ENCODE assay signal across 8 cellular contexts in the genomic region with DNA sequence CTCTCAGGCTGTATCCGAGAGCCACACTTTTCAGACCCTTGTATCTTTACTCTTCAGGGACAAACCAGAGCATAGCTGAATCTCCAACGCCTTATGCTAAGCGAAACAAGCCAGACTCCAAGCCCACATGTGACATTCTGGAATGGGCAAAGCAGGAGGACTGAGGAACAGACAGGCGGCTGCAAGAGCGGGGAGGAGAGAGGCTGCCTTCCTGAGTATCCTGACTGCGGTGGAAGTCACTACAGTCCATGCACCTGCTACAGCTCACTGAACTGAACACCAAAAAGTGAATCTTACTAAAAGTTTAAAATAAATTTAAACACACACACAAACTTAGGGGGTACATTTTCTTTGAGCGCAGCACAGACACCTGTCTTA. TPM values are rescaled to one million over a fixed set of nuclear protein-coding genes. Genes with fewer than 3 reads are reported as not detected.
DNase-seq lines count a peak whose midpoint lies in the region; ATAC-seq and TF ChIP-seq lines count a peak whose summit lies in the region.

No MANE protein-coding gene starts in this region.

- no peak overlapping the region for H3K27ac Mint-ChIP-seq in CD8-positive, alpha-beta T cell

- no peak for ATAC-seq in CD8-positive, alpha-beta T cell
- ATAC-seq in HG02852 (IDR thresholded peaks at IDR 0.05; ENCODE audit: unreplicated experiment) (no peak), HG03095 (IDR thresholded peaks at IDR 0.05; ENCODE audit: unreplicated experiment) (no peak), HG03439 (IDR thresholded peaks at IDR 0.05; ENCODE audit: unreplicated experiment) (no peak)

- peaks cover 16% of the 10 kb centered on the region for H3K79me2 ChIP-seq in neural cell (replicated peaks; ENCODE audit: insufficient read depth, low read length)

- H3K27me3 Mint-ChIP-seq in CD8-positive, alpha-beta T cell (ENCODE audit: low read depth), result peaks cover 30% of the 10 kb centered on the region

- no peaks in the 10 kb centered on the region for H3K36me3 ChIP-seq in CD8-positive, alpha-beta T cell (ENCODE audit: insufficient read depth, low read length)
- H3K36me3 ChIP-seq in MG63 (no peaks in the 10 kb centered on the region; the same call in 1 of the 2 replicates), neural cell (ENCODE audit: insufficient read depth, low read length) (no peaks in the 10 kb centered on the region)

- no peak for DNase-seq in CD8-positive, alpha-beta T cell
- DNase-seq in MG63 (no peak), dermis blood vessel endothelial cell (peak; percentile 10), middle frontal gyrus (ENCODE audit: extremely low spot score, low spot score) (no peak)

- no peaks in the 10 kb centered on the region for H3F3A ChIP-seq in neural cell (ENCODE audit: insufficient read depth, low read length, poor library complexity, severe bottlenecking)

- intact Hi-C loops in CD8-positive, alpha-beta T cell (cut with DNase I, micrococcal nuclease), result no loop called here

- no peaks in the 10 kb centered on the region for H3K9me3 ChIP-seq in CD8-positive, alpha-beta T cell (ENCODE audit: low read length)
- no peaks in the 10 kb centered on the region for H3K9me3 ChIP-seq in MG63
- H3K9me3 ChIP-seq in neural cell (ENCODE audit: low read length), result no peaks in the 10 kb centered on the region

- peak overlapping the region; percentile 59 for H2AFZ ChIP-seq in neural cell (ENCODE audit: low read depth, low read length)

- peaks cover 15% of the 10 kb centered on the region for H3K4me1 Mint-ChIP-seq in CD8-positive, alpha-beta T cell (ENCODE audit: low read depth)

- no peaks in the 10 kb centered on the region for H3K9me3 Mint-ChIP-seq in CD8-positive, alpha-beta T cell

- H3K4me2 ChIP-seq in neural cell (ENCODE audit: low read length), result peak overlapping the region; percentile 76

- CTCF ChIA-PET in CD8-positive, alpha-beta T cell (lab: Charles Lee), result no interaction called here

- peak overlapping the region; percentile 49 for H3K9ac ChIP-seq in neural cell (ENCODE audit: low read length)

- POLR2A ChIA-PET in CD8-positive, alpha-beta T cell (lab: Charles Lee), result no interaction called here

- peak overlapping the region; percentile 89 for H3K4me3 Mint-ChIP-seq in CD8-positive, alpha-beta T cell

- H3K4me3 ChIP-seq in CD8-positive, alpha-beta T cell (ENCODE audit: low read depth, low read length), result peak overlapping the region; percentile 70
- peak overlapping the region; percentile 85 for H3K4me3 ChIP-seq in MG63
- H3K4me3 ChIP-seq in neural cell (ENCODE audit: low read length), result peak overlapping the region; percentile 89

- peaks cover 5% of the 10 kb centered on the region for H3K4me1 ChIP-seq in CD8-positive, alpha-beta T cell (ENCODE audit: insufficient read depth, low read length)

- peaks cover 4% of the 10 kb centered on the region for H3K36me3 Mint-ChIP-seq in CD8-positive, alpha-beta T cell

- H3K27ac ChIP-seq in CD8-positive, alpha-beta T cell (ENCODE audit: low read depth, low read length), result no peak overlapping the region
- H3K27ac ChIP-seq in neural cell (ENCODE audit: low read length), result no peak overlapping the region

- TF ChIP-seq RAD21 in neural cell (conservative IDR thresholded peaks at IDR 0.05), result no peak

- H4K20me1 ChIP-seq in neural cell (ENCODE audit: insufficient read depth), result no peaks in the 10 kb centered on the region

- no peak for TF ChIP-seq EP300 in neural cell (conservative IDR thresholded peaks at IDR 0.05; ENCODE audit: poor library complexity, severe bottlenecking)

- H3K27me3 ChIP-seq in CD8-positive, alpha-beta T cell (ENCODE audit: insufficient read depth, low read length), result no peaks in the 10 kb centered on the region
- H3K27me3 ChIP-seq in MG63 (no peaks in the 10 kb centered on the region), neural cell (ENCODE audit: insufficient read depth, low read depth, low read length) (peaks cover 21% of the 10 kb centered on the region)

- TF ChIP-seq CTCF in CD8-positive, alpha-beta T cell (IDR thresholded peaks at IDR 0.05), result no peak
- TF ChIP-seq CTCF in neural cell (IDR thresholded peaks at IDR 0.05; ENCODE audit: poor library complexity, severe bottlenecking), result no peak

- H3K9me2 ChIP-seq in neural cell (ENCODE audit: insufficient read depth, low read length), result no peaks in the 10 kb centered on the region

TF ChIP-seq in neural cell, 6 proteins besides CTCF, POLR2A, EP300 and RAD21:
- no peak for TF ChIP-seq MXI1 (conservative IDR thresholded peaks at IDR 0.05; ENCODE audit: poor library complexity, severe bottlenecking)
- no peak for TF ChIP-seq POLR2AphosphoS5 (IDR thresholded peaks at IDR 0.05)
- TF ChIP-seq, protein P1, sequence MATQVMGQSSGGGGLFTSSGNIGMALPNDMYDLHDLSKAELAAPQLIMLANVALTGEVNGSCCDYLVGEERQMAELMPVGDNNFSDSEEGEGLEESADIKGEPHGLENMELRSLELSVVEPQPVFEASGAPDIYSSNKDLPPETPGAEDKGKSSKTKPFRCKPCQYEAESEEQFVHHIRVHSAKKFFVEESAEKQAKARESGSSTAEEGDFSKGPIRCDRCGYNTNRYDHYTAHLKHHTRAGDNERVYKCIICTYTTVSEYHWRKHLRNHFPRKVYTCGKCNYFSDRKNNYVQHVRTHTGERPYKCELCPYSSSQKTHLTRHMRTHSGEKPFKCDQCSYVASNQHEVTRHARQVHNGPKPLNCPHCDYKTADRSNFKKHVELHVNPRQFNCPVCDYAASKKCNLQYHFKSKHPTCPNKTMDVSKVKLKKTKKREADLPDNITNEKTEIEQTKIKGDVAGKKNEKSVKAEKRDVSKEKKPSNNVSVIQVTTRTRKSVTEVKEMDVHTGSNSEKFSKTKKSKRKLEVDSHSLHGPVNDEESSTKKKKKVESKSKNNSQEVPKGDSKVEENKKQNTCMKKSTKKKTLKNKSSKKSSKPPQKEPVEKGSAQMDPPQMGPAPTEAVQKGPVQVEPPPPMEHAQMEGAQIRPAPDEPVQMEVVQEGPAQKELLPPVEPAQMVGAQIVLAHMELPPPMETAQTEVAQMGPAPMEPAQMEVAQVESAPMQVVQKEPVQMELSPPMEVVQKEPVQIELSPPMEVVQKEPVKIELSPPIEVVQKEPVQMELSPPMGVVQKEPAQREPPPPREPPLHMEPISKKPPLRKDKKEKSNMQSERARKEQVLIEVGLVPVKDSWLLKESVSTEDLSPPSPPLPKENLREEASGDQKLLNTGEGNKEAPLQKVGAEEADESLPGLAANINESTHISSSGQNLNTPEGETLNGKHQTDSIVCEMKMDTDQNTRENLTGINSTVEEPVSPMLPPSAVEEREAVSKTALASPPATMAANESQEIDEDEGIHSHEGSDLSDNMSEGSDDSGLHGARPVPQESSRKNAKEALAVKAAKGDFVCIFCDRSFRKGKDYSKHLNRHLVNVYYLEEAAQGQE (IDR thresholded peaks at IDR 0.05; ENCODE audit: borderline replicate concordance), result no peak
- no peak for TF ChIP-seq SMC3 (conservative IDR thresholded peaks at IDR 0.05; ENCODE audit: poor library complexity)

RNA-seq across cellular contexts. Expression of a gene that starts 1.5 kb away (rescaled TPM):
- total RNA-seq in CD8-positive, alpha-beta T cell, result 1 to 10 TPM; 1.7 to 2.5 TPM
- 52.7 and 71.9 TPM in 2 replicates for total RNA-seq in MG63 (2014; rRNA removed; shearing (Covaris generic); ENCODE audit: low replicate concordance)
- 53.9 and 178 TPM in 2 replicates for total RNA-seq in dermis blood vessel endothelial cell
- polyA plus RNA-seq in neural cell, result 9.3 and 22.2 TPM in 2 replicates
- 18.5 and 19.0 TPM in 2 replicates for polyA minus RNA-seq in neural cell

Comparison
In these comparisons a context has a peak if more than half of its experiments do, and no peak if none do; other contexts are left out.
1. RNA of a gene that starts 1.5 kb away (total RNA-seq): 52.7 to 71.9 TPM in MG63 and 53.9 to 178 TPM in dermis blood vessel endothelial cell; 1.7 to 2.5 TPM in CD8-positive, alpha-beta T cell; every median in the first group is over 10 times any median in the second.
2. Peak in every context shown above with its lines, with median percentiles within 50 percentile points of each other: H3K4me3 ChIP-seq.